1 cellular context compared by ENCODE assay signal in the genomic region with DNA sequence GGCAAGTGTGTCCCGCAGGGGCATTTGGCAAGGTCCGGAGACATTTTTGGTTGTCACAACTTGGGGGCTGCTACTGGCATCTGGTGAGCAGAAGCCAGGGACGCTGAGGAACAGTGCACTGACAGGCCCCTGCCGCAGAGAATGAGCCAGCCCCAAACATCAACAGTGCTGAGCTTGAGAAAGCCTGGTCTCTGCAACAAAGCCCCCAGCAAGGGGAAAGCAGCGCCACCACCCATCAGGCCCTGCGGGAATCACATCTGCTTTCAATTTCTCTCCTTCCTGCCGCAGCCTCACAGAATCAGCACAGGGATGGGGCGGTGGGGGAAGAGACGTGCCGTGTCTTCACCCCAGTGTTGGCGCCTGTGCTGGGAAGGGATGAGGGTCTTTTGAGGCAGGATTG.
TF ChIP-seq lines count a peak whose summit lies in the region.

No MANE protein-coding gene starts in this region.

TF ChIP-seq in SK-N-SH, 30 proteins besides CTCF, POLR2A, EP300 and RAD21 (continued from another document):
- TF ChIP-seq REST (IDR thresholded peaks at IDR 0.05; ENCODE audit: low read depth, low read length) (0 out of 2 replicates have a peak, but pooled peaks have one; percentile 24), USF1 (IDR thresholded peaks at IDR 0.05; ENCODE audit: borderline replicate concordance, low read depth) (no peak), NRF1 (IDR thresholded peaks at IDR 0.05; ENCODE audit: low read depth, low read length) (no peak), RCOR1 (IDR thresholded peaks at IDR 0.05; ENCODE audit: low read length) (peak; percentile 16; the same call in 1 of the 2 replicates), POLR2AphosphoS5 (IDR thresholded peaks at IDR 0.05; ENCODE audit: low read depth, low read length) (peak; percentile 47; the same call in 1 of the 2 replicates), FOXJ3 (CRISPR knock-in tag; IDR thresholded peaks at IDR 0.05) (peak; percentile 49; the same call in 1 of the 2 replicates)
- TF ChIP-seq, protein P1, sequence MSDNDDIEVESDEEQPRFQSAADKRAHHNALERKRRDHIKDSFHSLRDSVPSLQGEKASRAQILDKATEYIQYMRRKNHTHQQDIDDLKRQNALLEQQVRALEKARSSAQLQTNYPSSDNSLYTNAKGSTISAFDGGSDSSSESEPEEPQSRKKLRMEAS (IDR thresholded peaks at IDR 0.05; ENCODE audit: low read depth) = 0 out of 2 replicates have a peak, but pooled peaks have one; percentile 28
